In genomic region chr10:125060851-125061556, GRCh38 we compare ENCODE assay signal across 8 cellular contexts.
DNase-seq lines count a peak whose midpoint lies in the region; ATAC-seq and TF ChIP-seq lines count a peak whose summit lies in the region.

No MANE protein-coding gene starts in this region.

- no peaks in the 10 kb centered on the region for H3K9me3 ChIP-seq in left lung

- TF ChIP-seq CTCF in coronary artery (IDR thresholded peaks at IDR 0.05): peak; percentile 58
- TF ChIP-seq CTCF in left lung (IDR thresholded peaks at IDR 0.05): peak; percentile 82 to 85

- H3K36me3 ChIP-seq in left lung: no peaks in the 10 kb centered on the region

- peaks cover 63 to 96% of the 10 kb centered on the region in 2 donors for H3K4me1 ChIP-seq in left lung

- H3K27me3 ChIP-seq in left lung: no peaks in the 10 kb centered on the region

- ATAC-seq in left lung (peak; percentile 83), GM21717 (IDR thresholded peaks at IDR 0.05; ENCODE audit: unreplicated experiment) (no peak), GM18511 (IDR thresholded peaks at IDR 0.05; ENCODE audit: unreplicated experiment) (no peak)

- DNase-seq in COLO829 (ENCODE audit: low spot score): peak; percentile 32
- DNase-seq in HT1080 (ENCODE audit: low read depth): peak; percentile 64
- DNase-seq in T follicular helper cell (ENCODE audit: low read depth): peak; percentile 8
- peak; percentile 94 for DNase-seq in coronary artery (ENCODE audit: low spot score)
- DNase-seq in left lung: peak; percentile 86 to 93
- DNase-seq in stimulated activated CD4-positive, alpha-beta T cell treated with anti-CD3 and anti-CD28 coated beads, Interleukin-2, amount 100 ng/mL, for 24 hours: peak; percentile 34 to 65

- H3K4me3 ChIP-seq in coronary artery (peak overlapping the region; percentile 54), left lung (no peak overlapping the region)

- intact Hi-C loops in left lung (cut with DNase I): no loop called here

- H3K27ac ChIP-seq in coronary artery: peak overlapping the region; percentile 96 to 97
- H3K27ac ChIP-seq in left lung: peak overlapping the region; percentile 60 to 69

Comparison
In these comparisons a context has a peak if more than half of its experiments do, and no peak if none do; other contexts are left out.
1. DNase-seq: peak in every context shown above with its lines; median percentile 94 in coronary artery; 90 in left lung; 64 in HT1080; 50 in stimulated activated CD4-positive, alpha-beta T cell treated with anti-CD3 and anti-CD28 coated beads, Interleukin-2, amount 100 ng/mL, for 24 hours; 32 in COLO829; 8 in T follicular helper cell.